Comparison of ENCODE assay signal across 8 cellular contexts in genomic region chr16:48745541-48745940, GRCh38.
"Had no signal": no experiment of that assay in that cellular context is flagged by ENCODE, and none has a peak within 500 bp of the region (broad histone marks: within the 10 kb centered on the region; RNA-seq: fewer than 3 reads in every experiment).

No MANE protein-coding gene starts in this region.

- H3K27ac ChIP-seq: GM23248, HL-60 had no signal

- DNase-seq: GM23248, GOT3, H7, HFFc6, KBM-7 had no signal

- H3K27me3 Mint-ChIP-seq: IgD-negative memory B cell had no signal

- H3K27ac Mint-ChIP-seq: HFFc6 had no signal

- H3K4me1 ChIP-seq: HAP-1 had no signal

- H3K4me1 Mint-ChIP-seq: IgD-negative memory B cell had no signal

- H3K4me3 ChIP-seq: GM23248, HAP-1 had no signal

- H3K9me3 ChIP-seq: HAP-1 had no signal

- H3K4me3 Mint-ChIP-seq: HFFc6, IgD-negative memory B cell had no signal

- H3K36me3 ChIP-seq: HAP-1 had no signal
